20 cellular contexts compared by ENCODE assay signal in the genomic region with DNA sequence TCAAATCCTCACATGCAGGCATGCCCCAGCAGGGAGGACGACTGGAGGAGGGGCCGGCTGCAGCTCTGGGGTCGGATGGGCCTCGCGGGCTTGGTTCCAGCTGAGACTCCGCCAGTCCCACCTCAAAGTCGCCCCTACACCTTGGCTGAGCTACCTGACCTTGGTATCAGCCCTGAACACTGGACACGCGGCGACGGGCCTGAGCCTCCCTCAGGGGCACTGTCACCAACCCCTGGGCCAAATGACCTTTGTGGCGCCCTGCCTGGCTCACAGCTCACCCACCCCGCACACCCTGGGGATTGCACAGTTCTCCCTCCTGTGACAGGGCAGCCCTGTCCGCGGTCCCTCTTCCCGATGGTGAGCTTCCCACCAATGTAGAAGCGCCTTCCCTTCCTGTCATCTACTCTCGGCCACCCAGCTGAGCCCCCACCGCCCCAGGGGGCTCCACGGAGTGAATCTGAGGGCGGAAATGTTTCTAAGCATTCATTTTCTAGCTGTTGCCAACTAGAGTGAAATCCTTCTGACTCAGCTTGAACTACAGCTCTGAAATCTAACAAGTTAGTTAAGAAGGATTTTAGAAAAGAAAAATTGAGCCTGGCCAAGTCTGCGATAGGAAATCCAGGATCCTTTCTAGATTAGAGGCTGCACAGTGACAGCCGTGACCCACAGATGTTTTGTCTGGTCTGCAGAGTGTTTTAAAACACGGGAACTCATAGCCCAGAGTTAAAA.
DNase-seq lines count a peak whose midpoint lies in the region; ATAC-seq and TF ChIP-seq lines count a peak whose summit lies in the region.
"Had no signal": no experiment of that assay in that cellular context is flagged by ENCODE, and none has a peak within 500 bp of the region (broad histone marks: within the 10 kb centered on the region; RNA-seq: fewer than 3 reads in every experiment).

No MANE protein-coding gene starts in this region.

- H3K36me3 ChIP-seq in heart right ventricle = no peaks in the 10 kb centered on the region
- no peaks in the 10 kb centered on the region for H3K36me3 ChIP-seq in esophagus squamous epithelium
- H3K36me3 ChIP-seq in upper lobe of right lung = no peaks in the 10 kb centered on the region

- ATAC-seq in heart right ventricle = peak in 6 of 8 donors; percentile 8 to 23 (median 17)
- ATAC-seq in upper lobe of right lung = no peak
- ATAC-seq in GM19397 (IDR thresholded peaks at IDR 0.05; ENCODE audit: unreplicated experiment) = no peak
- ATAC-seq: stimulated activated effector memory CD8-positive, alpha-beta T cell treated with anti-CD3 and anti-CD28 coated beads, Interleukin-12 subunit alpha, Interleukin-12 subunit beta, amount 100 ng/mL, for 72 hours had no signal

- H3K4me1 ChIP-seq in heart right ventricle (peaks cover 0 to 17% (median 0%) of the 10 kb centered on the region in 9 donors), esophagus squamous epithelium (peaks cover 0 to 16% (median 6%) of the 10 kb centered on the region in 3 donors), upper lobe of right lung (peaks cover 8% of the 10 kb centered on the region)

- H3K27me3 ChIP-seq in heart right ventricle (peaks cover 0 to 11% (median 0%) of the 10 kb centered on the region in 7 donors), esophagus squamous epithelium (peaks cover 0 to 35% (median 0%) of the 10 kb centered on the region in 4 donors), upper lobe of right lung (no peaks in the 10 kb centered on the region)

- peak overlapping the region in 2 of 10 donors; percentile 34 to 58 for H3K27ac ChIP-seq in heart right ventricle
- H3K27ac ChIP-seq in esophagus squamous epithelium = peak overlapping the region in 3 of 4 donors; percentile 62 to 74 (median 65)
- H3K27ac ChIP-seq in upper lobe of right lung = peak overlapping the region; percentile 47
- H3K27ac ChIP-seq: HL-60 had no signal

- H3K4me3 Mint-ChIP-seq in nephron = peak overlapping the region; percentile 5 to 46 (median 31)
- H3K4me3 Mint-ChIP-seq: activated B cell treated with CpG ODN at 0.5 μM for 24 hours; activated T-helper 1 cell treated with anti-CD3 and anti-CD28 coated beads, Interleukin-12 subunit alpha, Interleukin-12 subunit beta, Interleukin-2, Interleukin-4 antibody, amounts not matched to agents 30 ng/mL and 10 ng/mL and 1 ng/mL, durations not matched to agents 14 hours and 24 hours and 36 hours; CD8-positive, alpha-beta memory T cell; stimulated activated effector memory CD8-positive, alpha-beta T cell treated with anti-CD3 and anti-CD28 coated beads, Interleukin-12 subunit alpha, Interleukin-12 subunit beta, amount 100 ng/mL, for 72 hours had no signal

- TF ChIP-seq CTCF in heart right ventricle (IDR thresholded peaks at IDR 0.05) (no peak), esophagus squamous epithelium (IDR thresholded peaks at IDR 0.05) (no peak), nephron (IDR thresholded peaks at IDR 0.05; ENCODE audit: unreplicated experiment in 3 of 3) (no peak), upper lobe of right lung (IDR thresholded peaks at IDR 0.05) (no peak)

- H3K9me3 Mint-ChIP-seq in nephron = peaks cover 5% of the 10 kb centered on the region
- H3K9me3 Mint-ChIP-seq: activated T-helper 1 cell treated with anti-CD3 and anti-CD28 coated beads, Interleukin-12 subunit alpha, Interleukin-12 subunit beta, Interleukin-2, Interleukin-4 antibody, amounts not matched to agents 30 ng/mL and 10 ng/mL and 1 ng/mL, durations not matched to agents 14 hours and 24 hours and 36 hours; CD8-positive, alpha-beta memory T cell; stimulated activated effector memory CD8-positive, alpha-beta T cell treated with anti-CD3 and anti-CD28 coated beads, Interleukin-12 subunit alpha, Interleukin-12 subunit beta, amount 100 ng/mL, for 72 hours had no signal

- 56% methylated on average over 24 of the region's 24 CpGs for WGBS in heart right ventricle, 2 donors
- 55 to 65% methylated on average over 8 to 18 of the region's 24 CpGs for WGBS in esophagus squamous epithelium, 2 donors

- H3K27me3 Mint-ChIP-seq in nephron (ENCODE audit: low read depth) = peaks cover 15% of the 10 kb centered on the region

- H3K36me3 Mint-ChIP-seq in nephron (ENCODE audit: low read depth) = peaks cover 18% of the 10 kb centered on the region
- H3K36me3 Mint-ChIP-seq: CD8-positive, alpha-beta memory T cell; stimulated activated effector memory CD8-positive, alpha-beta T cell treated with anti-CD3 and anti-CD28 coated beads, Interleukin-12 subunit alpha, Interleukin-12 subunit beta, amount 100 ng/mL, for 72 hours had no signal

- intact Hi-C loops in heart right ventricle (cut with DNase I) (no loop called here), cardiac septum (cut with DNase I) (no loop called here), esophagus squamous epithelium (cut with DNase I) (no loop called here), upper lobe of right lung (cut with DNase I) (no loop called here)

- peak overlapping the region; percentile 90 to 98 (median 97) for H3K27ac Mint-ChIP-seq in nephron
- H3K27ac Mint-ChIP-seq: activated B cell treated with CpG ODN at 0.5 μM for 24 hours; activated T-helper 1 cell treated with anti-CD3 and anti-CD28 coated beads, Interleukin-12 subunit alpha, Interleukin-12 subunit beta, Interleukin-2, Interleukin-4 antibody, amounts not matched to agents 30 ng/mL and 10 ng/mL and 1 ng/mL, durations not matched to agents 14 hours and 24 hours and 36 hours; CD8-positive, alpha-beta memory T cell; stimulated activated effector memory CD8-positive, alpha-beta T cell treated with anti-CD3 and anti-CD28 coated beads, Interleukin-12 subunit alpha, Interleukin-12 subunit beta, amount 100 ng/mL, for 72 hours had no signal

- H3K9me3 ChIP-seq in heart right ventricle (no peaks in the 10 kb centered on the region), esophagus squamous epithelium (no peaks in the 10 kb centered on the region), upper lobe of right lung (no peaks in the 10 kb centered on the region)

- no peak for DNase-seq in heart right ventricle
- no peak for DNase-seq in cardiac septum (ENCODE audit: low spot score)
- DNase-seq in esophagus squamous epithelium (lab: John Stamatoyannopoulos, UW) = no peak
- no peak for DNase-seq in upper lobe of right lung
- no peak for DNase-seq in SHP77 (lab: John Stamatoyannopoulos, UW)
- DNase-seq in retina = no peak
- DNase-seq: activated B cell treated with CpG ODN at 0.5 μM for 24 hours; activated CD8-positive, alpha-beta memory T cell treated with anti-CD3 and anti-CD28 coated beads for 24 hours; EL; KBM-7; NCI-H1092; NCI-H2171 treated with DMSO at 0.1 percent for 48 hours; NCI-H82; T-helper 1 cell had no signal

- H3K4me1 Mint-ChIP-seq in nephron = peaks cover 59% of the 10 kb centered on the region
- H3K4me1 Mint-ChIP-seq: activated B cell treated with CpG ODN at 0.5 μM for 24 hours; CD8-positive, alpha-beta memory T cell had no signal

- H3K4me3 ChIP-seq in heart right ventricle (peak overlapping the region in 1 of 10 donors; percentile 5), esophagus squamous epithelium (peak overlapping the region in 1 of 4 donors; percentile 12), upper lobe of right lung (no peak overlapping the region)

- TF ChIP-seq POLR2A in esophagus squamous epithelium (IDR thresholded peaks at IDR 0.05) = no peak

Comparison
In these comparisons a context has a peak if more than half of its experiments do, and no peak if none do; other contexts are left out.
1. ATAC-seq: peak in heart right ventricle (6 of 8); none in upper lobe of right lung (single experiment) and GM19397 (single experiment).